26 cellular contexts compared by ENCODE assay signal in genomic region chr9:114324492-114324891, GRCh38. TPM values are rescaled to one million over a fixed set of nuclear protein-coding genes. Genes with fewer than 3 reads are reported as not detected.
A peak's percentile ranks its signal among the peaks of the same experiment; 100 is the strongest.
DNase-seq lines count a peak whose midpoint lies in the region; FAIRE-seq and TF ChIP-seq lines count a peak whose summit lies in the region.
"Had no signal": no experiment of that assay in that cellular context is flagged by ENCODE, and none has a peak within 500 bp of the region (broad histone marks: within the 10 kb centered on the region; RNA-seq: fewer than 3 reads in every experiment).

No MANE protein-coding gene starts in this region.

- H4K91ac ChIP-seq in H9 (ENCODE audit: insufficient read length, low read depth, low read length) (no peak overlapping the region), H1 (replicated peaks; ENCODE audit: insufficient read length, low read length) (no peak overlapping the region)

- TF ChIP-seq POLR2A in H1 (IDR thresholded peaks at IDR 0.05; ENCODE audit: control extremely low read depth in 1 of 2, low read depth in 2 of 2, low read length in 2 of 2) (no peak), thyroid gland (IDR thresholded peaks at IDR 0.05) (no peak)

- TF ChIP-seq RAD21 in H1 (IDR thresholded peaks at IDR 0.05 in 1 of 2, conservative IDR thresholded peaks at IDR 0.05 in 1 of 2; ENCODE audit: low read depth in 2 of 2, low read length in 2 of 2) (no peak), liver (IDR thresholded peaks at IDR 0.05) (no peak)

- no peaks in the 10 kb centered on the region for H3K36me3 Mint-ChIP-seq in H9 (ENCODE audit: insufficient read depth in 1 of 3, low read depth in 3 of 3)
- H3K36me3 Mint-ChIP-seq in osteocyte (ENCODE audit: unreplicated experiment) = no peaks in the 10 kb centered on the region
- H3K36me3 Mint-ChIP-seq: CD4-positive, CD25-positive, alpha-beta regulatory T cell had no signal

- H3K9me3 ChIP-seq in H9 (ENCODE audit: control insufficient read depth, low read depth, low read length) = no peaks in the 10 kb centered on the region
- peaks cover 0 to 4% of the 10 kb centered on the region in 2 experiments; a peak in 1 of 4 replicates for H3K9me3 ChIP-seq in H1 (ENCODE audit: insufficient read depth in 2 of 2, low read depth in 1 of 2, low read length in 1 of 2)
- H3K9me3 ChIP-seq in liver (ENCODE audit: control insufficient read depth in 4 of 4, low read length in 3 of 4) = no peaks in the 10 kb centered on the region
- H3K9me3 ChIP-seq in thyroid gland = no peaks in the 10 kb centered on the region
- no peaks in the 10 kb centered on the region for H3K9me3 ChIP-seq in effector memory CD4-positive, alpha-beta T cell (ENCODE audit: control insufficient read depth, low read length)
- H3K9me3 ChIP-seq: BLaER1, MG63 had no signal

- no peaks in the 10 kb centered on the region for H3K27me3 Mint-ChIP-seq in H9 (ENCODE audit: low read depth)
- no peaks in the 10 kb centered on the region for H3K27me3 Mint-ChIP-seq in osteocyte (ENCODE audit: unreplicated experiment)

- CTCF ChIA-PET in H1 (lab: Charles Lee; ENCODE audit: partially characterized antibody) = no interaction called here

- no peak overlapping the region for H2BK12ac ChIP-seq in H9 (ENCODE audit: insufficient read length, low read depth, low read length)
- H2BK12ac ChIP-seq in H1 (ENCODE audit: low read depth, low read length) = no peak overlapping the region

- H3K18ac ChIP-seq in H9 (ENCODE audit: insufficient read length, low read depth, low read length) (no peak overlapping the region), H1 (ENCODE audit: extremely low read depth, low read length) (no peak overlapping the region)

- no peak overlapping the region for H2BK5ac ChIP-seq in H9 (ENCODE audit: insufficient read length, low read length)
- no peak overlapping the region for H2BK5ac ChIP-seq in H1 (ENCODE audit: low read depth, low read length)

- no peak overlapping the region for H3K56ac ChIP-seq in H9 (ENCODE audit: insufficient read length, low read depth, low read length)
- no peak overlapping the region for H3K56ac ChIP-seq in H1 (replicated peaks; ENCODE audit: insufficient read length, low read depth, low read length)

- H4K20me1 ChIP-seq in H9 (ENCODE audit: control insufficient read depth, insufficient read depth, insufficient read length) (no peaks in the 10 kb centered on the region), H1 (replicated peaks in 1 of 2; ENCODE audit: control insufficient read depth in 1 of 2, insufficient read depth in 2 of 2, low read length in 2 of 2) (no peaks in the 10 kb centered on the region)
- H4K20me1 ChIP-seq: BLaER1 had no signal

- no peak for TF ChIP-seq EP300 in H1 (IDR thresholded peaks at IDR 0.05; ENCODE audit: borderline replicate concordance in 1 of 2, low read depth in 2 of 2, low read length in 2 of 2)

- no peak overlapping the region for H2AFZ ChIP-seq in H9 (ENCODE audit: low read length)
- no peak overlapping the region for H2AFZ ChIP-seq in H1 (ENCODE audit: low read length)

- H3K23ac ChIP-seq in H9 (ENCODE audit: insufficient read length, low read depth, low read length) = no peak overlapping the region
- no peak overlapping the region for H3K23ac ChIP-seq in H1 (ENCODE audit: insufficient read length)

- H3K27ac Mint-ChIP-seq in H9 = no peak overlapping the region
- H3K27ac Mint-ChIP-seq in osteocyte (ENCODE audit: unreplicated experiment) = no peak overlapping the region
- H3K27ac Mint-ChIP-seq: CD4-positive, CD25-positive, alpha-beta regulatory T cell had no signal

- H2BK20ac ChIP-seq in H9 (ENCODE audit: low read depth, low read length, poor library complexity, severe bottlenecking) = no peak overlapping the region
- no peak overlapping the region for H2BK20ac ChIP-seq in H1 (ENCODE audit: low read length)

- H3K4me1 Mint-ChIP-seq in H9 (no peaks in the 10 kb centered on the region), osteocyte (ENCODE audit: unreplicated experiment) (no peaks in the 10 kb centered on the region)
- H3K4me1 Mint-ChIP-seq: CD4-positive, CD25-positive, alpha-beta regulatory T cell had no signal

- H3K9me3 Mint-ChIP-seq in H9 (no peaks in the 10 kb centered on the region), osteocyte (ENCODE audit: unreplicated experiment) (no peaks in the 10 kb centered on the region)
- H3K9me3 Mint-ChIP-seq: CD4-positive, CD25-positive, alpha-beta regulatory T cell had no signal

- DNase-seq in H9 = peak; percentile 47
- DNase-seq in H1 (ENCODE audit: low read depth in 1 of 2, low spot score in 2 of 2) = no peak
- DNase-seq in osteocyte (ENCODE audit: extremely low spot score, unreplicated experiment) = peak; percentile 91
- no peak for DNase-seq in NCI-H2029 treated with DMSO at 0.1 percent for 48 hours (lab: John Stamatoyannopoulos, UW)
- DNase-seq in activated CD4-positive, CD25-positive, alpha-beta regulatory T cell (lab: John Stamatoyannopoulos, UW) = no peak
- DNase-seq in thyroid gland = no peak
- no peak for DNase-seq in effector memory CD4-positive, alpha-beta T cell
- DNase-seq: CD4-positive, CD25-positive, alpha-beta regulatory T cell; DMS153; DND-41; MG63; NCI-H1105 treated with DMSO at 0.1 percent for 48 hours; NCI-H146; NCI-H1930; NCI-H226; NCI-H510A; NCI-H69; SIG-M5 had no signal

- no CpG with 5 or more reads among the region's 8 CpGs for WGBS in H9 (ENCODE audit: extremely low coverage, insufficient read length, low lambda C conversion rate)
- WGBS in H1 (ENCODE audit: extremely low coverage in 1 of 2, insufficient coverage in 1 of 2, insufficient read length in 1 of 2, insufficient replicate concordance in 2 of 2, low coverage in 1 of 2, low lambda C conversion rate in 2 of 2, missing lambda C conversion rate in 1 of 2), 2 experiments = 94% methylated on average over 8 of the region's 8 CpGs; no CpG with 5 or more reads in 1 of the 2 experiments
- WGBS in liver = 55% methylated on average over 8 of the region's 8 CpGs
- 87 to 90% methylated on average over 7 to 8 of the region's 8 CpGs for WGBS in thyroid gland, 2 donors

- H3K4ac ChIP-seq in H9 (ENCODE audit: low read depth, low read length) (no peak overlapping the region), H1 (replicated peaks; ENCODE audit: insufficient read length, low read depth, low read length) (no peak overlapping the region)

- H3K27me3 ChIP-seq in H9 (ENCODE audit: insufficient read depth, low read length) = no peaks in the 10 kb centered on the region
- H3K27me3 ChIP-seq in H1 (replicated peaks in 1 of 4; ENCODE audit: control insufficient read depth in 3 of 4, extremely low read depth in 1 of 4, insufficient read depth in 3 of 4, low read length in 3 of 4) = no peaks in the 10 kb centered on the region
- no peaks in the 10 kb centered on the region for H3K27me3 ChIP-seq in liver (ENCODE audit: control insufficient read depth in 4 of 4, insufficient read depth in 4 of 4, low read length in 3 of 4)
- H3K27me3 ChIP-seq in thyroid gland = no peaks in the 10 kb centered on the region
- H3K27me3 ChIP-seq in effector memory CD4-positive, alpha-beta T cell (replicated peaks; ENCODE audit: control insufficient read depth, insufficient read depth, low read length, poor library complexity, severe bottlenecking) = peaks cover 3% of the 10 kb centered on the region
- H3K27me3 ChIP-seq: BLaER1, MG63 had no signal

- H2BK15ac ChIP-seq in H9 (ENCODE audit: low read depth, low read length) (no peak overlapping the region), H1 (ENCODE audit: low read length) (0 out of 2 replicates have a peak overlapping the region, but pooled peaks have one; percentile 46)

- H3K23me2 ChIP-seq in H9 (ENCODE audit: insufficient read length, low read depth, low read length, poor library complexity, severe bottlenecking) (no peaks in the 10 kb centered on the region), H1 (ENCODE audit: low read depth, low read length) (no peaks in the 10 kb centered on the region)

- TF ChIP-seq CTCF in H9 (conservative IDR thresholded peaks at IDR 0.05) (no peak), H1 (IDR thresholded peaks at IDR 0.05; ENCODE audit: control extremely low read depth in 1 of 3, insufficient read depth in 1 of 3, low read depth in 1 of 3, low read length in 3 of 3) (no peak), liver (IDR thresholded peaks at IDR 0.05; ENCODE audit: low read depth, low read length, missing input control) (no peak), osteocyte (IDR thresholded peaks at IDR 0.05) (no peak), thyroid gland (IDR thresholded peaks at IDR 0.05) (no peak)

- H4K8ac ChIP-seq in H9 (replicated peaks; ENCODE audit: insufficient read length, low read depth, low read length) (no peak overlapping the region), H1 (ENCODE audit: extremely low read depth, insufficient read depth, low read length) (no peak overlapping the region)

- H3K4me2 ChIP-seq in H9 (ENCODE audit: insufficient read depth, insufficient read length, low read length) (no peak overlapping the region), H1 (ENCODE audit: insufficient read depth in 1 of 2, low read depth in 2 of 2, low read length in 2 of 2) (no peak overlapping the region)
- H3K4me2 ChIP-seq: BLaER1 had no signal

- H3K4me1 ChIP-seq in H9 (ENCODE audit: insufficient read depth, low read length) = no peaks in the 10 kb centered on the region
- H3K4me1 ChIP-seq in H1 (replicated peaks in 1 of 4; ENCODE audit: control insufficient read depth in 3 of 4, insufficient read depth in 4 of 4, low read length in 3 of 4) = no peaks in the 10 kb centered on the region
- H3K4me1 ChIP-seq in liver (ENCODE audit: control insufficient read depth in 4 of 4, insufficient read depth in 4 of 4, low read length in 3 of 4) = peaks cover 8 to 52% (median 41%) of the 10 kb centered on the region in 4 donors
- H3K4me1 ChIP-seq in thyroid gland = peaks cover 0 to under 1% of the 10 kb centered on the region in 2 donors
- no peaks in the 10 kb centered on the region for H3K4me1 ChIP-seq in effector memory CD4-positive, alpha-beta T cell (ENCODE audit: control insufficient read depth, insufficient read depth, low read length, poor library complexity, severe bottlenecking)
- H3K4me1 ChIP-seq: BLaER1 had no signal

- H3K79me1 ChIP-seq in H9 (ENCODE audit: insufficient read depth, low read depth, low read length, poor library complexity, severe bottlenecking) = no peaks in the 10 kb centered on the region
- H3K79me1 ChIP-seq in H1 (ENCODE audit: low read depth, low read length) = no peaks in the 10 kb centered on the region

- H2AK5ac ChIP-seq in H9 (ENCODE audit: insufficient read length, low read length) = no peak overlapping the region
- H2AK5ac ChIP-seq in H1 (ENCODE audit: low read depth, low read length) = no peak overlapping the region

- no peak overlapping the region for H3K27ac ChIP-seq in H9 (ENCODE audit: insufficient read length, low read depth, low read length)
- H3K27ac ChIP-seq in H1 (ENCODE audit: low read depth, low read length) = no peak overlapping the region
- peak overlapping the region; percentile 35 to 95 for H3K27ac ChIP-seq in liver (ENCODE audit: low read depth in 1 of 2, low read length in 2 of 2)
- H3K27ac ChIP-seq in thyroid gland = no peak overlapping the region
- no peak overlapping the region for H3K27ac ChIP-seq in effector memory CD4-positive, alpha-beta T cell (ENCODE audit: insufficient read depth, low read length, poor library complexity, severe bottlenecking)
- H3K27ac ChIP-seq: BLaER1, SK-N-MC had no signal

- H4K5ac ChIP-seq in H9 (ENCODE audit: insufficient read length, low read depth, low read length) (no peak overlapping the region), H1 (ENCODE audit: insufficient read length, low read depth, low read length) (no peak overlapping the region)

- H2BK120ac ChIP-seq in H9 (ENCODE audit: low read depth, low read length, poor library complexity, severe bottlenecking) = no peak overlapping the region
- no peak overlapping the region for H2BK120ac ChIP-seq in H1 (replicated peaks; ENCODE audit: low read depth, low read length)

- H3K4me3 Mint-ChIP-seq in H9 = no peak overlapping the region
- no peak overlapping the region for H3K4me3 Mint-ChIP-seq in osteocyte (ENCODE audit: unreplicated experiment)
- H3K4me3 Mint-ChIP-seq: CD4-positive, CD25-positive, alpha-beta regulatory T cell had no signal

- intact Hi-C loops in thyroid gland (cut with DNase I) = no loop called here

- H3K4me3 ChIP-seq in H1 (ENCODE audit: extremely low read depth in 1 of 4, insufficient read depth in 2 of 4, low read depth in 3 of 4, low read length in 4 of 4) (no peak overlapping the region), liver (ENCODE audit: low read depth in 1 of 3, low read length in 3 of 3) (peak overlapping the region; percentile 60 to 95 (median 65)), thyroid gland (replicated peaks in 1 of 3) (no peak overlapping the region)
- no peak overlapping the region for H3K4me3 ChIP-seq in effector memory CD4-positive, alpha-beta T cell (ENCODE audit: insufficient read depth, low read depth, low read length, poor library complexity, severe bottlenecking)
- H3K4me3 ChIP-seq: BLaER1, MG63, SK-N-MC had no signal

- POLR2A ChIA-PET in H1 (lab: Charles Lee; ENCODE audit: partially characterized antibody) = no interaction called here

- H3K9ac ChIP-seq in H9 (ENCODE audit: extremely low read depth, insufficient read length, low read length) = no peak overlapping the region
- H3K9ac ChIP-seq in H1 (replicated peaks in 1 of 4; ENCODE audit: extremely low read depth in 1 of 4, low read depth in 3 of 4, low read length in 3 of 4) = no peak overlapping the region
- H3K9ac ChIP-seq in liver (ENCODE audit: low read depth in 1 of 2, low read length in 2 of 2) = peak overlapping the region; percentile 59 to 69
- H3K9ac ChIP-seq: BLaER1 had no signal

- no peak overlapping the region for H3T11ph ChIP-seq in H9 (ENCODE audit: low read length)

- H3K14ac ChIP-seq in H9 (ENCODE audit: insufficient read depth, low read length) = no peak overlapping the region; the same call in 1 of the 2 replicates
- H3K14ac ChIP-seq in H1 (ENCODE audit: insufficient read length) = no peak overlapping the region

- no peak for FAIRE-seq in H1 (lab: Jason Lieb, UNC)
- FAIRE-seq: A204.1, GM12892, RCC 7860 had no signal

- H3K36me3 ChIP-seq in H1 (ENCODE audit: control insufficient read depth in 2 of 4, insufficient read depth in 4 of 4, low read length in 3 of 4) (peaks cover 0 to 2% (median 0%) of the 10 kb centered on the region in 4 experiments; a peak in 1 of 8 replicates), liver (ENCODE audit: control insufficient read depth in 4 of 4, insufficient read depth in 3 of 4, low read depth in 1 of 4, low read length in 3 of 4) (peaks cover 0 to 14% (median 7%) of the 10 kb centered on the region in 4 donors), thyroid gland (no peaks in the 10 kb centered on the region)
- no peaks in the 10 kb centered on the region for H3K36me3 ChIP-seq in effector memory CD4-positive, alpha-beta T cell (ENCODE audit: control insufficient read depth, insufficient read depth, low read length)
- H3K36me3 ChIP-seq: BLaER1, MG63 had no signal

- H3K79me2 ChIP-seq in H9 (ENCODE audit: insufficient read depth, low read length) (no peaks in the 10 kb centered on the region), H1 (ENCODE audit: control insufficient read depth in 1 of 2, insufficient read depth in 2 of 2, low read length in 2 of 2) (no peaks in the 10 kb centered on the region)

RNA-seq across cellular contexts. Expression of gene ORM1, which starts 1.6 kb away (rescaled TPM):
- total RNA-seq in H9 (2021) (4.0 and 4.4 TPM in 2 replicates), liver (over 10,000 TPM in 1 of 2 donors, 1,000 to 10,000 TPM in 1; 1,297 to 35,782 TPM), osteocyte (not detected in 2 replicates), thyroid gland (not detected)
- total RNA-seq in H1 (2021; fragmentation: NEBNext Ultra II Directional; extraction: Animal tissue kit (Norgen Biotek cat#: 25700)) = not detected in 2 replicates
- polyA plus RNA-seq in H1 (2011; rRNA removed) (0.32 TPM in 1 of 2 replicates, not detected in the other), liver (over 10,000 TPM; 38,408 to 69,591 TPM)
- not detected for polyA plus RNA-seq in H1 (2011; cell fraction: cytosol; rRNA removed)
- not detected for polyA plus RNA-seq in H1 (2011; cell fraction: nucleus; rRNA removed)
- not detected in 4 replicates for polyA plus RNA-seq in H1 (2012, experiment 1 of 2)
- polyA plus RNA-seq in H1 (2012, experiment 2 of 2) = not detected
- not detected for polyA plus RNA-seq in H1 (2013, experiment 1 of 2)
- polyA plus RNA-seq in H1 (2013, experiment 2 of 2) = not detected
- not detected in 2 replicates for polyA minus RNA-seq in H1 (2011; rRNA and poly(A)+ RNA removed)
- not detected for polyA minus RNA-seq in H1 (2011; cell fraction: cytosol; rRNA and poly(A)+ RNA removed)
- not detected for polyA minus RNA-seq in H1 (2011; cell fraction: nucleus; rRNA and poly(A)+ RNA removed)
- total RNA-seq: CD4-positive, CD25-positive, alpha-beta regulatory T cell; HT-29 had no signal
- polyA plus RNA-seq: CD4-positive, CD25-positive, alpha-beta regulatory T cell had no signal

RNA-seq across cellular contexts. Expression of gene ORM2, which starts 5.2 kb away (rescaled TPM):
- total RNA-seq in H9 (2021) (1.2 and 1.4 TPM in 2 replicates), liver (1,000 to 10,000 TPM in 1 of 2 donors, 100 to 1,000 TPM in 1; 276 to 4,866 TPM), osteocyte (not detected in 2 replicates), thyroid gland (not detected)
- 0.90 TPM in 1 of 2 replicates, not detected in the other for total RNA-seq in H1 (2021; fragmentation: NEBNext Ultra II Directional; extraction: Animal tissue kit (Norgen Biotek cat#: 25700))
- polyA plus RNA-seq in H1 (2011; rRNA removed) (0.66 and 1.3 TPM in 2 replicates), liver (1,000 to 10,000 TPM; 5,754 to 7,373 TPM)
- polyA plus RNA-seq in H1 (2011; cell fraction: cytosol; rRNA removed) = 1.1 TPM
- polyA plus RNA-seq in H1 (2011; cell fraction: nucleus; rRNA removed) = 0.17 TPM
- polyA plus RNA-seq in H1 (2012, experiment 1 of 2) = 1.0 to 1.8 TPM (median 1.5 TPM) in 4 replicates
- 0.33 TPM for polyA plus RNA-seq in H1 (2012, experiment 2 of 2)
- 0.24 TPM for polyA plus RNA-seq in H1 (2013, experiment 1 of 2)
- 0.29 TPM for polyA plus RNA-seq in H1 (2013, experiment 2 of 2)
- 0.51 TPM in 1 of 2 replicates, not detected in the other for polyA minus RNA-seq in H1 (2011; rRNA and poly(A)+ RNA removed)
- polyA minus RNA-seq in H1 (2011; cell fraction: cytosol; rRNA and poly(A)+ RNA removed) = not detected
- polyA minus RNA-seq in H1 (2011; cell fraction: nucleus; rRNA and poly(A)+ RNA removed) = not detected
- total RNA-seq: CD4-positive, CD25-positive, alpha-beta regulatory T cell; HT-29 had no signal
- polyA plus RNA-seq: AG04450; CD4-positive, CD25-positive, alpha-beta regulatory T cell had no signal

Comparison
In these comparisons a context has a peak if more than half of its experiments do, and no peak if none do; other contexts are left out.
1. DNase-seq: peak in H9 (single experiment) and osteocyte (single experiment); none in H1 (0 of 2), NCI-H2029 treated with DMSO at 0.1 percent for 48 hours (single experiment), activated CD4-positive, CD25-positive, alpha-beta regulatory T cell (0 of 4), thyroid gland (0 of 2) and effector memory CD4-positive, alpha-beta T cell (0 of 3).
2. H3K27ac ChIP-seq: peak in liver (2 of 2); none in H9 (single experiment), H1 (single experiment), thyroid gland (0 of 3) and effector memory CD4-positive, alpha-beta T cell (single experiment).
3. H3K9ac ChIP-seq: peak in liver (2 of 2); none in H9 (single experiment) and H1 (0 of 4).
4. H3K4me3 ChIP-seq: peak in liver (3 of 3); none in H1 (0 of 4), thyroid gland (0 of 3) and effector memory CD4-positive, alpha-beta T cell (single experiment).
5. RNA of gene ORM1, which starts 1.6 kb away (total RNA-seq): 1,297 to 35,782 TPM in liver; 4.0 to 4.4 TPM in H9, not detected in H1, not detected in osteocyte and not detected in thyroid gland; every median in the first group is over 100 times any median in the second.
6. RNA of gene ORM2, which starts 5.2 kb away (total RNA-seq): 276 to 4,866 TPM in liver; 1.2 to 1.4 TPM in H9, 0.90 TPM in H1, not detected in osteocyte and not detected in thyroid gland; every median in the first group is over 100 times any median in the second.